27 cellular contexts compared by ENCODE assay signal in genomic region chr11:23155503-23155902, GRCh38.
"Had no signal": no experiment of that assay in that cellular context is flagged by ENCODE, and none has a peak within 500 bp of the region (broad histone marks: within the 10 kb centered on the region; RNA-seq: fewer than 3 reads in every experiment).

No MANE protein-coding gene starts in this region.

- DNase-seq: stimulated activated CD4-positive, alpha-beta T cell treated with anti-CD3 and anti-CD28 coated beads, Interleukin-2, amount 100 ng/mL, for 48 hours; stimulated activated CD4-positive, alpha-beta T cell treated with anti-CD3 and anti-CD28 coated beads, Interleukin-4, amount 100 ng/mL, for 1 hour; stimulated activated CD4-positive, alpha-beta T cell treated with anti-CD3 and anti-CD28 coated beads, Interleukin-4, amount 100 ng/mL, for 24 hours; stimulated activated CD4-positive, alpha-beta T cell treated with anti-CD3 and anti-CD28 coated beads, Interleukin-4, amount 100 ng/mL, for 4 hours; stimulated activated CD8-positive, alpha-beta memory T cell treated with anti-CD3 and anti-CD28 coated beads, Interleukin-4, amount 100 ng/mL, for 48 hours; stimulated activated naive B cell treated with anti-CD40 and anti-IgM and Interleukin-4, amounts not matched to agents 10 μg/mL and 1 μg/mL and 100 μg/mL, for 72 hours; stimulated activated naive CD4-positive, alpha-beta T cell; stimulated activated naive CD4-positive, alpha-beta T cell treated with Interleukin-2 at 50 U/mL for 16 hours; stimulated activated naive CD8-positive, alpha-beta T cell treated with anti-CD3 and anti-CD28 coated beads, Interleukin-15, amount 100 ng/mL, for 72 hours; stimulated activated naive CD8-positive, alpha-beta T cell treated with anti-CD3 and anti-CD28 coated beads, Interleukin-15, Interleukin-2, amounts not matched to agents 100 U/mL and 50 U/mL, for 24 hours; stomach; substantia nigra; testis; thyroid gland; tibial artery; transverse colon; trophoblast cell; upper lobe of left lung; upper lobe of right lung; uterus had no signal

- H3K27ac ChIP-seq: stomach, suprapubic skin, testis, thoracic aorta, thyroid gland, tibial artery, tibial nerve, transverse colon, upper lobe of left lung, upper lobe of right lung, uterus, vagina had no signal

- H3K4me3 ChIP-seq: stomach, suprapubic skin, testis, thoracic aorta, thyroid gland, tibial artery, tibial nerve, transverse colon, upper lobe of left lung, upper lobe of right lung, uterus, vagina had no signal

- FAIRE-seq: urothelium cell line had no signal

- H3K4me1 ChIP-seq: stomach, suprapubic skin, testis, thyroid gland, tibial artery, tibial nerve, transverse colon, upper lobe of left lung, upper lobe of right lung, uterus, vagina had no signal

- H3K27me3 ChIP-seq: stomach, suprapubic skin, testis, thyroid gland, tibial artery, tibial nerve, transverse colon, upper lobe of left lung, upper lobe of right lung, uterus, vagina had no signal

- ATAC-seq: stimulated activated effector memory CD8-positive, alpha-beta T cell treated with anti-CD3 and anti-CD28 coated beads, Interleukin-12 subunit alpha, Interleukin-12 subunit beta, amount 100 ng/mL, for 72 hours; stimulated activated memory B cell treated with anti-CD40 and anti-IgM and Interleukin-4, amounts not matched to agents 10 μg/mL and 1 μg/mL and 100 μg/mL, for 72 hours; stimulated activated naive B cell treated with anti-CD40 and anti-IgM and Interleukin-4, amounts not matched to agents 10 μg/mL and 1 μg/mL and 100 μg/mL, for 72 hours; stimulated activated naive CD8-positive, alpha-beta T cell treated with anti-CD3 and anti-CD28 coated beads, Interleukin-15, amount 100 ng/mL, for 72 hours; stimulated activated naive CD8-positive, alpha-beta T cell treated with anti-CD3 and anti-CD28 coated beads, Interleukin-15, Interleukin-2, amounts not matched to agents 100 U/mL and 50 U/mL, for 24 hours; upper lobe of right lung had no signal

- H3K9me3 ChIP-seq: stomach, suprapubic skin, testis, thoracic aorta, thyroid gland, tibial artery, tibial nerve, transverse colon, upper lobe of left lung, upper lobe of right lung, uterus, vagina had no signal

- H3K36me3 ChIP-seq: stomach, suprapubic skin, thoracic aorta, thyroid gland, tibial artery, tibial nerve, transverse colon, upper lobe of left lung, upper lobe of right lung, uterus, vagina had no signal
